10 cellular contexts compared by ENCODE assay signal in genomic region chr11:34599406-34599901, GRCh38. TPM values are rescaled to one million over a fixed set of nuclear protein-coding genes. Genes with fewer than 3 reads are reported as not detected.
DNase-seq lines count a peak whose midpoint lies in the region; ATAC-seq and TF ChIP-seq lines count a peak whose summit lies in the region.
"Had no signal": no experiment of that assay in that cellular context is flagged by ENCODE, and none has a peak within 500 bp of the region (broad histone marks: within the 10 kb centered on the region; RNA-seq: fewer than 3 reads in every experiment).

No MANE protein-coding gene starts in this region.

- H3K9me3 ChIP-seq in MG63 = no peaks in the 10 kb centered on the region; the same call in 1 of the 2 replicates

- H3K4me1 Mint-ChIP-seq in Calu3 (ENCODE audit: low read depth, unreplicated experiment) = peaks cover 77% of the 10 kb centered on the region
- H3K4me1 Mint-ChIP-seq in neural crest cell = peaks cover 11% of the 10 kb centered on the region

- TF ChIP-seq CTCF in Calu3 (IDR thresholded peaks at IDR 0.05; ENCODE audit: unreplicated experiment) (no peak), cardiac fibroblast (IDR thresholded peaks at IDR 0.05; ENCODE audit: low read depth, low read length) (no peak), neural crest cell (conservative IDR thresholded peaks at IDR 0.05) (no peak)

- intact Hi-C loops in Calu3 (cut with micrococcal nuclease; ENCODE audit: unreplicated experiment) = loop anchor here (1.0 to 10.0 kb wide), 2 partner anchors 9 to 795 kb away; no protein-coding TSS in a partner anchor

- H3K4me3 Mint-ChIP-seq in Calu3 (ENCODE audit: low read depth, unreplicated experiment) (peak overlapping the region; percentile 51), neural crest cell (no peak overlapping the region)

- no TSS peak for BruUV-seq in Calu3 (replicated peaks; lab: Mats Ljungman, UMichigan)

- H3K27me3 ChIP-seq in MG63 = no peaks in the 10 kb centered on the region
- H3K27me3 ChIP-seq: heart left ventricle had no signal

- H3K4me3 ChIP-seq in MG63 (no peak overlapping the region), cardiac fibroblast (replicated peaks in 1 of 2; ENCODE audit: low read depth in 2 of 2, low read length in 2 of 2) (no peak overlapping the region)
- H3K4me3 ChIP-seq: heart left ventricle had no signal

- no peaks in the 10 kb centered on the region for H3K36me3 ChIP-seq in MG63
- H3K36me3 ChIP-seq: heart left ventricle had no signal

- peak overlapping the region; percentile 81 for H3K27ac Mint-ChIP-seq in Calu3 (ENCODE audit: unreplicated experiment)
- peak overlapping the region; percentile 4 for H3K27ac Mint-ChIP-seq in neural crest cell (ENCODE audit: unreplicated experiment)

- H3K36me3 Mint-ChIP-seq in Calu3 (ENCODE audit: insufficient read depth, unreplicated experiment) (peaks cover 34% of the 10 kb centered on the region), neural crest cell (ENCODE audit: low read depth) (no peaks in the 10 kb centered on the region)

- H3K27me3 Mint-ChIP-seq in Calu3 (ENCODE audit: unreplicated experiment) (no peaks in the 10 kb centered on the region), neural crest cell (ENCODE audit: low read depth) (no peaks in the 10 kb centered on the region)

- no peaks in the 10 kb centered on the region for H3K9me3 Mint-ChIP-seq in Calu3 (ENCODE audit: low read depth, unreplicated experiment)
- no peaks in the 10 kb centered on the region for H3K9me3 Mint-ChIP-seq in neural crest cell

- ATAC-seq in HG02938 (IDR thresholded peaks at IDR 0.05; ENCODE audit: unreplicated experiment) (no peak), GM18867 (IDR thresholded peaks at IDR 0.05; ENCODE audit: unreplicated experiment) (no peak)

- DNase-seq in Calu3 (peak; percentile 52), MG63 (peak; percentile 87), cardiac fibroblast (ENCODE audit: low read depth in 2 of 2) (peak; percentile 54 to 91), neural crest cell (ENCODE audit: low read depth, low spot score) (no peak), cerebellum (ENCODE audit: low spot score) (no peak), NCI-H82 treated with DMSO at 0.1 percent for 48 hours (lab: John Stamatoyannopoulos, UW; ENCODE audit: unreplicated experiment) (no peak)
- DNase-seq: heart left ventricle, NCI-H2171 had no signal

- CTCF ChIA-PET in Calu3 (lab: Charles Lee) = no interaction called here

RNA-seq across cellular contexts. Expression of gene EHF, which starts 21.4 kb away (rescaled TPM):
- total RNA-seq in Calu3 (2022) = 286 and 299 TPM in 2 replicates
- 1.2 and 6.0 TPM in 2 replicates for total RNA-seq in MG63 (2014; rRNA removed; shearing (Covaris generic); ENCODE audit: low replicate concordance)
- not detected in 2 replicates for total RNA-seq in neural crest cell
- total RNA-seq in cerebellum = 0.45 TPM

Comparison
In these comparisons a context has a peak if more than half of its experiments do, and no peak if none do; other contexts are left out.
1. DNase-seq: peak in Calu3 (single experiment), MG63 (single experiment) and cardiac fibroblast (2 of 2); none in neural crest cell (single experiment), cerebellum (single experiment) and NCI-H82 treated with DMSO at 0.1 percent for 48 hours (single experiment).
2. RNA of gene EHF, which starts 21.4 kb away (total RNA-seq): 286 to 299 TPM in Calu3; 1.2 to 6.0 TPM in MG63, 0.45 TPM in cerebellum (single experiment) and not detected in neural crest cell; every median in the first group is over 10 times any median in the second.